1 cellular context compared by ENCODE assay signal in genomic region chr21:27362249-27362648, GRCh38.
TF ChIP-seq lines count a peak whose summit lies in the region.

No MANE protein-coding gene starts in this region.

TF ChIP-seq in SK-N-SH, 30 proteins besides CTCF, POLR2A, EP300 and RAD21 (continued from another document):
- TF ChIP-seq RFX5 (IDR thresholded peaks at IDR 0.05; ENCODE audit: low read length) (no peak), SMC3 (IDR thresholded peaks at IDR 0.05; ENCODE audit: low read depth, low read length) (no peak), RXRA (IDR thresholded peaks at IDR 0.05; ENCODE audit: borderline replicate concordance, low read depth) (no peak), FOXM1 (IDR thresholded peaks at IDR 0.05; ENCODE audit: low read depth) (no peak), PBX3 (IDR thresholded peaks at IDR 0.05) (no peak), GABPA (IDR thresholded peaks at IDR 0.05; ENCODE audit: low read depth) (no peak), EZH2phosphoT487 (IDR thresholded peaks at IDR 0.05; ENCODE audit: borderline replicate concordance, low read depth) (no peak), FOXJ3 (CRISPR knock-in tag; IDR thresholded peaks at IDR 0.05) (no peak), RCOR1 (IDR thresholded peaks at IDR 0.05; ENCODE audit: low read length) (no peak), TAF1 (IDR thresholded peaks at IDR 0.05; ENCODE audit: borderline replicate concordance, low read depth, low read length) (no peak), MAX (IDR thresholded peaks at IDR 0.05; ENCODE audit: low read depth) (no peak), SIN3A (IDR thresholded peaks at IDR 0.05; ENCODE audit: borderline replicate concordance, low read depth, low read length) (no peak), NRF1 (IDR thresholded peaks at IDR 0.05; ENCODE audit: low read depth, low read length) (no peak)
